In genomic region chr2:19902272-19902730, GRCh38 we compare ENCODE assay signal across 8 cellular contexts. TPM values are rescaled to one million over a fixed set of nuclear protein-coding genes. Genes with fewer than 3 reads are reported as not detected.
A peak's percentile ranks its signal among the peaks of the same experiment; 100 is the strongest.
DNase-seq lines count a peak whose midpoint lies in the region; ATAC-seq and TF ChIP-seq lines count a peak whose summit lies in the region.

No MANE protein-coding gene starts in this region.

- no peaks in the 10 kb centered on the region for H3K9me3 Mint-ChIP-seq in CD8-positive, alpha-beta memory T cell

- H3K4me1 Mint-ChIP-seq in CD8-positive, alpha-beta memory T cell = peaks cover 29 to 42% (median 36%) of the 10 kb centered on the region in 3 donors

- no peaks in the 10 kb centered on the region for H3K36me3 ChIP-seq in CD8-positive, alpha-beta memory T cell (ENCODE audit: insufficient read depth, low read length)
- H3K36me3 ChIP-seq in MG63 = no peaks in the 10 kb centered on the region
- H3K36me3 ChIP-seq in body of pancreas (replicated peaks in 1 of 2; ENCODE audit: insufficient read depth in 1 of 2, low read depth in 2 of 2) = no peaks in the 10 kb centered on the region
- no peaks in the 10 kb centered on the region for H3K36me3 ChIP-seq in upper lobe of right lung

- H3K4me1 ChIP-seq in CD8-positive, alpha-beta memory T cell (ENCODE audit: insufficient read depth, low read length) = peaks cover 30% of the 10 kb centered on the region
- peaks cover 32% of the 10 kb centered on the region for H3K4me1 ChIP-seq in body of pancreas
- H3K4me1 ChIP-seq in upper lobe of right lung = peaks cover 33% of the 10 kb centered on the region

- POLR2A ChIA-PET in CD8-positive, alpha-beta memory T cell (lab: Charles Lee) = no interaction called here

- H3K27ac ChIP-seq in CD8-positive, alpha-beta memory T cell (ENCODE audit: low read depth, low read length) = peak overlapping the region; percentile 94
- H3K27ac ChIP-seq in body of pancreas (peak overlapping the region; percentile 72 to 95 (median 93)), upper lobe of right lung (peak overlapping the region; percentile 96)

- ATAC-seq in body of pancreas = no peak
- no peak for ATAC-seq in upper lobe of right lung
- ATAC-seq in HG02973 (IDR thresholded peaks at IDR 0.05; ENCODE audit: unreplicated experiment) = no peak

- peak overlapping the region; percentile 97 for H3K4me3 ChIP-seq in CD8-positive, alpha-beta memory T cell (ENCODE audit: low read length)
- H3K4me3 ChIP-seq in MG63 = peak overlapping the region; percentile 74
- H3K4me3 ChIP-seq in body of pancreas = peak overlapping the region; percentile 56 to 88
- peak overlapping the region; percentile 95 for H3K4me3 ChIP-seq in lower leg skin (ENCODE audit: low read depth, poor library complexity, severe bottlenecking)
- peak overlapping the region; percentile 72 for H3K4me3 ChIP-seq in upper lobe of right lung

- H3K36me3 Mint-ChIP-seq in CD8-positive, alpha-beta memory T cell = peaks cover 2 to 30% (median 4%) of the 10 kb centered on the region in 3 donors

- intact Hi-C loops in body of pancreas (cut with DNase I) (no loop called here), lower leg skin (cut with DNase I; ENCODE audit: low total_unique reads) (no loop called here), upper lobe of right lung (cut with DNase I) (no loop called here)

- no peaks in the 10 kb centered on the region for H3K27me3 ChIP-seq in CD8-positive, alpha-beta memory T cell (ENCODE audit: insufficient read depth, low read length, poor library complexity, severe bottlenecking)
- H3K27me3 ChIP-seq in MG63 = no peaks in the 10 kb centered on the region
- H3K27me3 ChIP-seq in body of pancreas = no peaks in the 10 kb centered on the region
- H3K27me3 ChIP-seq in upper lobe of right lung = no peaks in the 10 kb centered on the region

- 1% methylated on average over 16 of the region's 16 CpGs for WGBS in body of pancreas, 2 donors
- WGBS in lower leg skin, 2 donors = 1 to 2% methylated on average over 16 of the region's 16 CpGs

- DNase-seq in CD8-positive, alpha-beta memory T cell = no peak
- DNase-seq in MG63 = no peak
- no peak for DNase-seq in body of pancreas
- DNase-seq in lower leg skin (ENCODE audit: low spot score in 2 of 2) = no peak
- DNase-seq in upper lobe of right lung = no peak
- DNase-seq in effector CD8-positive, alpha-beta T cell (lab: John Stamatoyannopoulos, UW) = no peak
- DNase-seq in Ammon's horn (ENCODE audit: low spot score) = no peak

- TF ChIP-seq CTCF in body of pancreas (IDR thresholded peaks at IDR 0.05) (no peak), lower leg skin (IDR thresholded peaks at IDR 0.05) (no peak), upper lobe of right lung (IDR thresholded peaks at IDR 0.05) (no peak)

- no peaks in the 10 kb centered on the region for H3K9me3 ChIP-seq in CD8-positive, alpha-beta memory T cell (ENCODE audit: low read length)
- H3K9me3 ChIP-seq in MG63 (no peaks in the 10 kb centered on the region), body of pancreas (no peaks in the 10 kb centered on the region), upper lobe of right lung (no peaks in the 10 kb centered on the region)

- H3K27me3 Mint-ChIP-seq in CD8-positive, alpha-beta memory T cell = peaks cover 7 to 15% of the 10 kb centered on the region in 2 donors

- CTCF ChIA-PET in CD8-positive, alpha-beta memory T cell (lab: Charles Lee) = no interaction called here

- H3K27ac Mint-ChIP-seq in CD8-positive, alpha-beta memory T cell = peak overlapping the region; percentile 91 to 100 (median 99)

- peak overlapping the region; percentile 85 to 99 (median 96) for H3K4me3 Mint-ChIP-seq in CD8-positive, alpha-beta memory T cell

- TF ChIP-seq POLR2A in body of pancreas (IDR thresholded peaks at IDR 0.05) (no peak), lower leg skin (IDR thresholded peaks at IDR 0.05) (no peak)

RNA-seq across cellular contexts. Expression of gene TTC32, which starts 0.5 kb away (rescaled TPM):
- 10 to 100 TPM; 14.1 to 15.7 TPM for total RNA-seq in CD8-positive, alpha-beta memory T cell
- 24.2 TPM for polyA plus RNA-seq in CD8-positive, alpha-beta memory T cell
- total RNA-seq in MG63 (2014; rRNA removed; shearing (Covaris generic); ENCODE audit: low replicate concordance) = 6.0 and 11.5 TPM in 2 replicates
- total RNA-seq in body of pancreas = 1 to 10 TPM; 2.0 to 9.3 TPM
- total RNA-seq in lower leg skin = 10 to 100 TPM; 11.5 to 18.6 (median 14.1) TPM
- total RNA-seq in upper lobe of right lung = 12.4 TPM
